ENCODE assay signal across 17 cellular contexts in genomic region chr7:116436305-116436826, GRCh38.
DNase-seq lines count a peak whose midpoint lies in the region; ATAC-seq and TF ChIP-seq lines count a peak whose summit lies in the region.
"Had no signal": no experiment of that assay in that cellular context is flagged by ENCODE, and none has a peak within 500 bp of the region (broad histone marks: within the 10 kb centered on the region; RNA-seq: fewer than 3 reads in every experiment).

No MANE protein-coding gene starts in this region.

- H3K9ac ChIP-seq in mammary epithelial cell (ENCODE audit: insufficient read depth, low read length), result no peak overlapping the region
- H3K9ac ChIP-seq: BLaER1 treated with 17β-estradiol and CSF1 and Interleukin-3, amounts not matched to agents 10 nM and 100 nM had no signal

- POLR2A ChIA-PET in MCF 10A (lab: Yijun Ruan, JAX), result no interaction called here

- H3K4me3 ChIP-seq in mammary epithelial cell (replicated peaks in 1 of 3; ENCODE audit: insufficient read depth in 1 of 3, low read depth in 2 of 3, low read length in 3 of 3), result no peak overlapping the region
- no peak overlapping the region for H3K4me3 ChIP-seq in astrocyte of the cerebellum (ENCODE audit: low read depth, low read length)
- no peak overlapping the region for H3K4me3 ChIP-seq in GM23338
- no peak overlapping the region for H3K4me3 ChIP-seq in coronary artery
- H3K4me3 ChIP-seq: BLaER1 treated with 17β-estradiol and CSF1 and Interleukin-3, amounts not matched to agents 10 nM and 100 nM had no signal

- no peaks in the 10 kb centered on the region for H3K27me3 ChIP-seq in mammary epithelial cell (ENCODE audit: insufficient read depth, low read length)
- no peaks in the 10 kb centered on the region for H3K27me3 ChIP-seq in GM23338 (ENCODE audit: insufficient read depth)
- H3K27me3 ChIP-seq: BLaER1 treated with 17β-estradiol and CSF1 and Interleukin-3, amounts not matched to agents 10 nM and 100 nM had no signal

- peaks cover 34% of the 10 kb centered on the region for H3K4me1 ChIP-seq in mammary epithelial cell (ENCODE audit: insufficient read depth, low read length)
- H3K4me1 ChIP-seq in GM23338 (ENCODE audit: insufficient read depth), result no peaks in the 10 kb centered on the region
- H3K4me1 ChIP-seq: BLaER1 treated with 17β-estradiol and CSF1 and Interleukin-3, amounts not matched to agents 10 nM and 100 nM had no signal

- H3K4me1 Mint-ChIP-seq in MCF 10A (ENCODE audit: insufficient read depth, unreplicated experiment), result peaks cover 32% of the 10 kb centered on the region
- H3K4me1 Mint-ChIP-seq in osteocyte (ENCODE audit: unreplicated experiment), result peaks cover 65% of the 10 kb centered on the region
- H3K4me1 Mint-ChIP-seq in GM23338, result no peaks in the 10 kb centered on the region
- H3K4me1 Mint-ChIP-seq: IgD-negative memory B cell had no signal

- BruUV-seq in mammary epithelial cell (replicated peaks; lab: Mats Ljungman, UMichigan) (no TSS peak), MCF 10A (replicated peaks; lab: Mats Ljungman, UMichigan) (no TSS peak)

- H3F3A ChIP-seq in GM23338 (replicated peaks; ENCODE audit: low read depth), result no peaks in the 10 kb centered on the region

- peak overlapping the region; percentile 92 for H3K27ac ChIP-seq in mammary epithelial cell (ENCODE audit: insufficient read depth, low read depth, low read length)
- H3K27ac ChIP-seq in GM23338 (ENCODE audit: low read depth), result no peak overlapping the region
- no peak overlapping the region for H3K27ac ChIP-seq in coronary artery
- H3K27ac ChIP-seq: BLaER1 treated with 17β-estradiol and CSF1 and Interleukin-3, amounts not matched to agents 10 nM and 100 nM had no signal

- peaks cover 6% of the 10 kb centered on the region for H3K36me3 Mint-ChIP-seq in MCF 10A (ENCODE audit: insufficient read depth, unreplicated experiment)
- H3K36me3 Mint-ChIP-seq in osteocyte (ENCODE audit: unreplicated experiment), result no peaks in the 10 kb centered on the region
- H3K36me3 Mint-ChIP-seq in GM23338 (ENCODE audit: low read depth), result no peaks in the 10 kb centered on the region
- H3K36me3 Mint-ChIP-seq: IgD-negative memory B cell had no signal

- H2AFZ ChIP-seq in mammary epithelial cell (ENCODE audit: low read depth, low read length) (no peak overlapping the region), GM23338 (no peak overlapping the region)

- no peak overlapping the region for H3K4me3 Mint-ChIP-seq in MCF 10A (ENCODE audit: unreplicated experiment)
- H3K4me3 Mint-ChIP-seq in osteocyte (ENCODE audit: unreplicated experiment), result no peak overlapping the region
- H3K4me3 Mint-ChIP-seq in GM23338, result no peak overlapping the region
- H3K4me3 Mint-ChIP-seq: CD4-positive, alpha-beta T cell; IgD-negative memory B cell had no signal

- H3K9me2 ChIP-seq in GM23338 (ENCODE audit: insufficient read depth), result no peaks in the 10 kb centered on the region

- no peaks in the 10 kb centered on the region for H4K20me1 ChIP-seq in mammary epithelial cell (ENCODE audit: insufficient read depth, low read length)
- H4K20me1 ChIP-seq in GM23338 (replicated peaks; ENCODE audit: insufficient read depth), result no peaks in the 10 kb centered on the region
- H4K20me1 ChIP-seq: BLaER1 treated with 17β-estradiol and CSF1 and Interleukin-3, amounts not matched to agents 10 nM and 100 nM had no signal

- no peaks in the 10 kb centered on the region for H3K9me3 ChIP-seq in mammary epithelial cell (replicated peaks; ENCODE audit: insufficient read depth, low read length)

- H3K36me3 ChIP-seq in mammary epithelial cell (ENCODE audit: insufficient read depth, low read length) (no peaks in the 10 kb centered on the region), GM23338 (ENCODE audit: insufficient read depth) (no peaks in the 10 kb centered on the region)
- H3K36me3 ChIP-seq: BLaER1 treated with 17β-estradiol and CSF1 and Interleukin-3, amounts not matched to agents 10 nM and 100 nM had no signal

- H3K79me2 ChIP-seq in mammary epithelial cell (ENCODE audit: insufficient read depth, low read length) (no peaks in the 10 kb centered on the region), GM23338 (replicated peaks; ENCODE audit: insufficient read depth) (no peaks in the 10 kb centered on the region)

- H3K27ac Mint-ChIP-seq in MCF 10A (ENCODE audit: low read depth, unreplicated experiment) (no peak overlapping the region), osteocyte (ENCODE audit: unreplicated experiment) (peak overlapping the region; percentile 83), GM23338 (no peak overlapping the region)
- H3K27ac Mint-ChIP-seq: CD4-positive, alpha-beta T cell; IgD-negative memory B cell had no signal

- dilution Hi-C loops in mammary epithelial cell (cut with HindIII; ENCODE audit: low sequenced_read_pairs), result no loop called here

- no peak for ATAC-seq in GM23338
- no peak for ATAC-seq in HG03280 (IDR thresholded peaks at IDR 0.05; ENCODE audit: unreplicated experiment)

- TF ChIP-seq CTCF in mammary epithelial cell (conservative IDR thresholded peaks at IDR 0.05 in 1 of 2, IDR thresholded peaks at IDR 0.05 in 1 of 2; ENCODE audit: extremely low read depth in 1 of 2, insufficient read depth in 1 of 2, low read depth in 1 of 2, low read length in 2 of 2) (no peak), MCF 10A (IDR thresholded peaks at IDR 0.05; ENCODE audit: unreplicated experiment) (no peak), astrocyte of the cerebellum (IDR thresholded peaks at IDR 0.05; ENCODE audit: low read depth, low read length, missing control alignments) (no peak), osteocyte (IDR thresholded peaks at IDR 0.05) (no peak), GM23338 (conservative IDR thresholded peaks at IDR 0.05; ENCODE audit: low read depth in 2 of 2) (no peak), coronary artery (IDR thresholded peaks at IDR 0.05) (no peak)

- intact Hi-C loops in mammary epithelial cell (cut with micrococcal nuclease), result loop anchor here (5.0 kb wide), 1 partner anchor 151 kb away; no protein-coding TSS in a partner anchor
- intact Hi-C loops in MCF 10A (cut with micrococcal nuclease), result loop anchor here (5.0 kb wide), 1 partner anchor 151 kb away; no protein-coding TSS in a partner anchor

- WGBS in mammary epithelial cell (ENCODE audit: low coverage, missing lambda C conversion rate), result 59% methylated on average over 5 of the region's 5 CpGs

- in situ Hi-C loops in mammary epithelial cell (cut with MboI; ENCODE audit: low sequenced_read_pairs in 2 of 2), result loop anchor here in 1 of 2 donors (10.0 kb wide), 1 partner anchor 172 kb away; no protein-coding TSS in a partner anchor
- in situ Hi-C loops in astrocyte of the cerebellum (cut with HindIII; ENCODE audit: low sequenced_read_pairs), result no loop called here

- H3K27me3 Mint-ChIP-seq in MCF 10A (ENCODE audit: insufficient read depth, unreplicated experiment), result no peaks in the 10 kb centered on the region
- no peaks in the 10 kb centered on the region for H3K27me3 Mint-ChIP-seq in osteocyte (ENCODE audit: unreplicated experiment)
- peaks cover 2% of the 10 kb centered on the region for H3K27me3 Mint-ChIP-seq in GM23338 (ENCODE audit: insufficient read depth, low read depth, poor library complexity)

- H3K4me2 ChIP-seq in mammary epithelial cell (ENCODE audit: insufficient read depth, low read depth, low read length) (no peak overlapping the region), GM23338 (no peak overlapping the region)
- H3K4me2 ChIP-seq: BLaER1 treated with 17β-estradiol and CSF1 and Interleukin-3, amounts not matched to agents 10 nM and 100 nM had no signal

- CTCF ChIA-PET in mammary epithelial cell (lab: Charles Lee; ENCODE audit: low non-redundant PET), result no interaction called here
- CTCF ChIA-PET in MCF 10A (lab: Yijun Ruan, JAX), result no interaction called here

- DNase-seq in mammary epithelial cell, result no peak
- DNase-seq in MCF 10A (ENCODE audit: unreplicated experiment), result no peak
- DNase-seq in astrocyte of the cerebellum (ENCODE audit: low read depth), result peak; percentile 45
- no peak for DNase-seq in osteocyte (ENCODE audit: extremely low spot score, unreplicated experiment)
- no peak for DNase-seq in GM23338 (ENCODE audit: low spot score)
- DNase-seq in coronary artery (ENCODE audit: low spot score), result no peak
- DNase-seq: 8988T; ACHN; Calu3; CD4-positive, alpha-beta T cell; DMS79 treated with DMSO at 0.1 percent for 48 hours; GDM1; HCEC 1CT; KG1 had no signal

- H3K9me3 Mint-ChIP-seq in MCF 10A (ENCODE audit: unreplicated experiment), result no peaks in the 10 kb centered on the region
- no peaks in the 10 kb centered on the region for H3K9me3 Mint-ChIP-seq in osteocyte (ENCODE audit: unreplicated experiment)
- no peaks in the 10 kb centered on the region for H3K9me3 Mint-ChIP-seq in GM23338
- H3K9me3 Mint-ChIP-seq: CD4-positive, alpha-beta T cell; IgD-negative memory B cell had no signal

TF ChIP-seq in GM23338, 12 proteins besides CTCF, POLR2A, EP300 and RAD21 (continues in another document):
- TF ChIP-seq STAT1 (IDR thresholded peaks at IDR 0.05; ENCODE audit: unreplicated experiment) (no peak), REST (IDR thresholded peaks at IDR 0.05; ENCODE audit: unreplicated experiment) (no peak), ZNF331 (CRISPR knock-in tag; IDR thresholded peaks at IDR 0.05; ENCODE audit: low read depth) (no peak), EZH2 (IDR thresholded peaks at IDR 0.05; ENCODE audit: low read depth, unreplicated experiment) (no peak)
